In the genomic region with DNA sequence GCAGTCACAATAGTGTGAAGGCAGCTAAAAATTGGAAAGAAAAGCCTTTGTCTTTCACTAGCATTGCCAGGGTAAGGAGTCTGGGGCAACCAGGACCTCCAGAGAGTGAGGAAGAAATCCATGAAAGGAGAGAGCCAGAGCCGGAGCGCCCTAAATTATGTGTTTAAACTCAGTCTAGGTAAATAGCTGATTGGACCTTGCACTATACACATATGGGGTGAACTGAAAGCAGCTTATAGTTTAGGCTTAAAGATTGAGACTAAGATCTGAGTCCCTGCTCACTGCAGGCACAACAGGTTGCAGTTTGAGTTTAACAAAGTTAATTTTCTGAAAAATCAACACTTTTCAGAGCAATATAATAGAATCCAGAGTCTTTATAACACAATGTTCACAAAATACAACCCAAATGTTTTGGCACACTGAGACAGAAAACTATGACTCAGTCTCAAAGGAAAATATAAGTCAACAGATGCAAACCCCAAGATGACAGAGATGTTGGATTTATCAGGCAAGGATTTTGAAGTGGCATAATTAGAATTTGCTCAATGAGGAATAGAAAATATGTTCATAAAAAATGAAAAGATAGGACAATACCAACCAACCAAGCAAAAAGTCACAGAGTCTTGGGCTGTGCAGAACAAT, we compare ENCODE assay signal across 20 cellular contexts. TPM values are rescaled to one million over a fixed set of nuclear protein-coding genes. Genes with fewer than 3 reads are reported as not detected.
"Had no signal": no experiment of that assay in that cellular context is flagged by ENCODE, and none has a peak within 500 bp of the region (broad histone marks: within the 10 kb centered on the region; RNA-seq: fewer than 3 reads in every experiment).

No MANE protein-coding gene starts in this region.

- H3K4me3 ChIP-seq: lower lobe of right lung, spleen, suprapubic skin, upper lobe of left lung had no signal

- H3K36me3 ChIP-seq: lower lobe of right lung, spleen, suprapubic skin, upper lobe of left lung had no signal

- H3K9me3 ChIP-seq: lower lobe of right lung, spleen, suprapubic skin, upper lobe of left lung had no signal

- H3K4me1 ChIP-seq: lower lobe of right lung, spleen, suprapubic skin, upper lobe of left lung had no signal

- H3K27me3 ChIP-seq: upper lobe of left lung had no signal

- H3K27ac ChIP-seq: epithelial cell of prostate, lower lobe of right lung, spleen, suprapubic skin, upper lobe of left lung had no signal

- ATAC-seq: effector memory CD8-positive, alpha-beta T cell; lower lobe of right lung; naive thymus-derived CD8-positive, alpha-beta T cell; right cardiac atrium; T-cell; WTC11 had no signal

- DNase-seq: activated CD4-positive, alpha-beta T cell treated with anti-CD3 and anti-CD28 coated beads, Interleukin-2, amount 10 ng/mL, durations not matched to agents 7 days and 5 days; activated CD8-positive, alpha-beta memory T cell treated with anti-CD3 and anti-CD28 coated beads for 24 hours; activated effector memory CD4-positive, alpha-beta T cell treated with Interleukin-2 at 50 U/mL for 16 hours; amygdala; cerebellar nuclear complex; effector memory CD8-positive, alpha-beta T cell; lower lobe of right lung; naive thymus-derived CD8-positive, alpha-beta T cell; posterior cingulate gyrus; right cardiac atrium; spleen; stimulated activated CD4-positive, alpha-beta T cell treated with anti-CD3 and anti-CD28 coated beads, Interleukin-2, amount 100 ng/mL, for 24 hours; stimulated activated naive CD4-positive, alpha-beta T cell treated with Interleukin-2 at 50 U/mL for 16 hours; T-cell; T1000; upper lobe of left lung had no signal

RNA-seq across cellular contexts. Expression of gene M1AP, which starts 54.2 kb away (rescaled TPM):
- total RNA-seq: activated CD4-positive, alpha-beta T cell treated with anti-CD3 and anti-CD28 coated beads, Interleukin-2, amount 10 ng/mL, durations not matched to agents 7 days and 5 days; fibroblast of villous mesenchyme; naive thymus-derived CD8-positive, alpha-beta T cell; T-cell had no signal
